Comparison of ENCODE assay signal across 8 cellular contexts in genomic region chr5:133968057-133968993, GRCh38. TPM values are rescaled to one million over a fixed set of nuclear protein-coding genes. Genes with fewer than 3 reads are reported as not detected.
DNase-seq lines count a peak whose midpoint lies in the region; ATAC-seq, FAIRE-seq and TF ChIP-seq lines count a peak whose summit lies in the region.

Gene C5orf15, minus strand, starts transcription at chr5:133968625. Its CDS starts 41 bp downstream, at chr5:133968584.

- intact Hi-C loops in adrenal gland (cut with DNase I) (no loop called here), heart left ventricle (cut with DNase I) (loop anchor here in 1 of 10 donors (5.0 kb wide), 1 partner anchor 34 kb away; the partner anchor contains the start of gene VDAC1)

- peak; percentile 75 for DNase-seq in GM12892 (ENCODE audit: insufficient read length)
- peak; percentile 92 for DNase-seq in NCI-H146 (lab: John Stamatoyannopoulos, UW)
- peak; percentile 78 to 95 (median 87) for DNase-seq in T-helper 1 cell
- peak; percentile 94 to 99 (median 98) for DNase-seq in adrenal gland
- DNase-seq in heart left ventricle: peak; percentile 95 to 98 (median 97)
- peak; percentile 97 for DNase-seq in pons (ENCODE audit: low spot score)
- DNase-seq in type B pancreatic cell (ENCODE audit: extremely low spot score, unreplicated experiment): peak; percentile 91

- H3K27ac Mint-ChIP-seq in type B pancreatic cell: peak within 1 kb of the TSS; percentile 98

- peaks cover 0 to 23% of the 10 kb centered on the region in 2 donors for H3K36me3 ChIP-seq in adrenal gland (replicated peaks in 1 of 2)
- H3K36me3 ChIP-seq in heart left ventricle: peaks cover 0 to 38% (median 23%) of the 10 kb centered on the region in 9 donors

- H3K27me3 ChIP-seq in adrenal gland (no peaks in the 10 kb centered on the region), heart left ventricle (no peaks in the 10 kb centered on the region)

- H3K36me3 Mint-ChIP-seq in type B pancreatic cell: peaks cover 16% of the 10 kb centered on the region

- H3K4me1 ChIP-seq in adrenal gland (replicated peaks in 1 of 2) (peaks cover 14 to 21% of the 10 kb centered on the region in 2 donors), heart left ventricle (peaks cover 0 to 37% (median 28%) of the 10 kb centered on the region in 12 donors)

- no peaks in the 10 kb centered on the region for H3K9me3 ChIP-seq in adrenal gland (replicated peaks in 1 of 3)
- H3K9me3 ChIP-seq in heart left ventricle: peaks cover 0 to 6% (median 0%) of the 10 kb centered on the region in 12 donors

- H3K9me3 Mint-ChIP-seq in type B pancreatic cell: no peaks in the 10 kb centered on the region

- H3K4me3 ChIP-seq in adrenal gland (peak within 1 kb of the TSS; percentile 59 to 97 (median 68)), heart left ventricle (peak within 1 kb of the TSS; percentile 70 to 96 (median 84))

- WGBS in adrenal gland, 4 donors: 0 to 1% (median 0%) methylated on average over 23 to 54 of the region's 54 CpGs
- 0 to 1% (median 0%) methylated on average over 31 to 54 of the region's 54 CpGs for WGBS in heart left ventricle, 4 donors

- TF ChIP-seq CTCF in adrenal gland (IDR thresholded peaks at IDR 0.05) (peak in 3 of 6 experiments; percentile 31 to 51 (median 45)), heart left ventricle (IDR thresholded peaks at IDR 0.05) (peak in 8 of 12 donors; percentile 10 to 37 (median 24)), type B pancreatic cell (conservative IDR thresholded peaks at IDR 0.05) (peak; percentile 63)

- peak within 1 kb of the TSS; percentile 67 to 95 (median 80) for H3K27ac ChIP-seq in adrenal gland
- peak within 1 kb of the TSS; percentile 88 to 98 (median 94) for H3K27ac ChIP-seq in heart left ventricle

- TF ChIP-seq POLR2A in GM12892 (IDR thresholded peaks at IDR 0.05; ENCODE audit: low read depth, low read length) (peak; percentile 86; the same call in 1 of the 2 replicates), adrenal gland (IDR thresholded peaks at IDR 0.05) (peak; percentile 73 to 91), heart left ventricle (IDR thresholded peaks at IDR 0.05) (peak; percentile 73 to 93)

- H3K4me3 Mint-ChIP-seq in type B pancreatic cell: peak within 1 kb of the TSS; percentile 99

- H3K27me3 Mint-ChIP-seq in type B pancreatic cell: no peaks in the 10 kb centered on the region

- peaks cover 31% of the 10 kb centered on the region for H3K4me1 Mint-ChIP-seq in type B pancreatic cell (ENCODE audit: unreplicated experiment)

- ATAC-seq in HG02852 (IDR thresholded peaks at IDR 0.05; ENCODE audit: unreplicated experiment) (peak; percentile 95), heart left ventricle (peak; percentile 98 to 99 (median 98))

- FAIRE-seq in GM12892 (lab: Jason Lieb, UNC): peak; percentile 97

RNA-seq across cellular contexts. Expression of gene C5orf15, which starts in this region (rescaled TPM):
- 42.4 TPM for polyA plus RNA-seq in GM12892 (2012; ENCODE audit: missing spikeins)
- total RNA-seq in adrenal gland (10 to 100 TPM; 31.9 to 90.1 (median 53.7) TPM), heart left ventricle (10 to 100 TPM; 30.9 to 68.6 (median 37.1) TPM), type B pancreatic cell (ENCODE audit: low replicate concordance) (47.2 and 49.6 TPM in 2 replicates)
- polyA plus RNA-seq in adrenal gland (10 to 100 TPM; 16.7 to 62.6 (median 21.2) TPM), heart left ventricle (10 to 100 TPM; 15.8 to 35.8 TPM)

Comparison
In these comparisons a context has a peak if more than half of its experiments do, and no peak if none do; other contexts are left out.
1. Peak in every context shown above with its lines: DNase-seq, ATAC-seq, H3K4me3 ChIP-seq and H3K27ac ChIP-seq.